In the genomic region with DNA sequence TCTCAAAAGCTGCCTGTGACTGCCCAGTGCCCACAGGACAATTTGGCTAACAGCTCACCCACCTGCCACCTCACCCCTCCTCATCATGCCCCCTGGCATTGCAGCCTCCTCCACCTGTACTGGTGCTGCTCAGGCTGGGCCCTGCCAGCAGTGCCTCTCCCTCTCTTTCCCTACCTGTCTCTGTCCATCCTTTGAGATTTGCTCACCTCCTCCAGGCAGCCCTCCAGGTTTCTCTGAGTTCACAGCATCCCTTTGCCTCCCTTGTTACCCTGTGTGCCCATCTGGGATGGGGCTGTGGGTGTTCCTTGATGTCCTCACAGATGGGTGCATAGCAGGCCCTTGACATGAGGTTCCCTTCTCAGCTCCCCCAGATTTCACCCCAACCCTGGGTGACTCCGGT, we compare ENCODE assay signal across 24 cellular contexts.
"Had no signal": no experiment of that assay in that cellular context is flagged by ENCODE, and none has a peak within 500 bp of the region (broad histone marks: within the 10 kb centered on the region; RNA-seq: fewer than 3 reads in every experiment).

No MANE protein-coding gene starts in this region.

- H3K9me3 Mint-ChIP-seq: dendritic cell treated with granulocyte-macrophage colony-stimulating factor and Interleukin-4, amounts not matched to agents 40 ng/mL and 50 ng/mL, for 4 days; effector memory CD8-positive, alpha-beta T cell; endodermal cell; mesothelial cell of epicardium had no signal

- H3K4me1 Mint-ChIP-seq: mesothelial cell of epicardium, naive B cell had no signal

- H3K9me3 ChIP-seq: colonic mucosa, lower lobe of right lung, mucosa of descending colon had no signal

- H3K27ac ChIP-seq: colonic mucosa, esophagus muscularis mucosa, foreskin keratinocyte, gastroesophageal sphincter, heart left ventricle, hepatocyte, left ventricle myocardium inferior, lower lobe of right lung had no signal

- ATAC-seq: effector memory CD8-positive, alpha-beta T cell; foreskin keratinocyte; gastroesophageal sphincter; heart left ventricle; left colon; left lobe of liver; lower lobe of right lung; mucosa of descending colon had no signal

- H3K36me3 ChIP-seq: colonic mucosa, heart left ventricle, left ventricle myocardium inferior, lower lobe of right lung had no signal

- H2AFZ ChIP-seq: hepatocyte had no signal

- H3K27ac Mint-ChIP-seq: dendritic cell treated with granulocyte-macrophage colony-stimulating factor and Interleukin-4, amounts not matched to agents 40 ng/mL and 50 ng/mL, for 4 days; effector memory CD8-positive, alpha-beta T cell; endodermal cell; mesothelial cell of epicardium; naive B cell had no signal

- DNase-seq: colonic mucosa; cortex of kidney; effector CD8-positive, alpha-beta T cell; effector memory CD8-positive, alpha-beta T cell; endodermal cell; foreskin keratinocyte; hypothalamus; immature natural killer cell; islet precursor cell; kidney; kidney glomerular epithelial cell; left colon; left ventricle myocardium inferior; lower lobe of right lung; mesenchymal stem cell; naive B cell had no signal

- H3K27me3 ChIP-seq: colonic mucosa, foreskin keratinocyte had no signal

- H3K4me1 ChIP-seq: colonic mucosa, foreskin keratinocyte had no signal

- H3K4me2 ChIP-seq: hepatocyte had no signal

- H3K4me3 Mint-ChIP-seq: dendritic cell treated with granulocyte-macrophage colony-stimulating factor and Interleukin-4, amounts not matched to agents 40 ng/mL and 50 ng/mL, for 4 days; effector memory CD8-positive, alpha-beta T cell; endodermal cell; immature natural killer cell; mesothelial cell of epicardium; naive B cell had no signal

- H3K36me3 Mint-ChIP-seq: mesothelial cell of epicardium had no signal

- H3K4me3 ChIP-seq: colonic mucosa, esophagus muscularis mucosa, gastroesophageal sphincter, heart left ventricle, hepatocyte, left ventricle myocardium inferior, lower lobe of right lung, mucosa of descending colon had no signal
